1 cellular context compared by ENCODE assay signal in the genomic region with DNA sequence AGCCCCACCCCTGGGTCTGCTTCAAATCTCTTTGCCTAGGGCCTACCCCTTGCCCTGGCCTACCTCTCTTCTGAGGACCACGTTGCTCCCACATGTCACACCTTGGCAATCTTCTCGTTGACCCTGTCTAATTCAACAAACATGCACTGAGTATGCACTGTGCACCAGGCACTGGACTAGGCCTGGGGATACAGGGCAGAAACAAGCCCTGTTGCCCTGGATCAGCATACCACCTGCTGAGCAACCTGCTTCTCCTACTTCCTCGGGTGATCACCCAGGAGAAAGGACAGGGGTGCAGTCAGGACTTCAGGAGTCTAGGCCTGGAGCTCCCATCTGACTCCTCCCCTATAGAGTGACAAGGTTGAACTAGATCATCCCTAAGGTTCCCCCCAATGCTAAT.
TF ChIP-seq lines count a peak whose summit lies in the region.

No MANE protein-coding gene starts in this region.

TF ChIP-seq in HepG2, 621 proteins besides CTCF, POLR2A, EP300 and RAD21:
- TF ChIP-seq MXD3 (CRISPR knock-in tag; IDR thresholded peaks at IDR 0.05) (no peak), MNT (IDR thresholded peaks at IDR 0.05) (0 out of 2 replicates have a peak, but pooled peaks have one; percentile 25)
TF ChIP-seq in HepG2: peak in this region for 1.
